ENCODE assay signal across 8 cellular contexts in genomic region chr2:138090330-138090729, GRCh38.
A peak's percentile ranks its signal among the peaks of the same experiment; 100 is the strongest.
DNase-seq lines count a peak whose midpoint lies in the region; ATAC-seq, FAIRE-seq and TF ChIP-seq lines count a peak whose summit lies in the region.

No MANE protein-coding gene starts in this region.

- DNase-seq in GM12891 (ENCODE audit: insufficient read length, low spot score) (peak; percentile 14), HCT116 (ENCODE audit: low read depth, low spot score) (peak; percentile 22), NCI-H1092 treated with DMSO at 0.1 percent for 48 hours (lab: John Stamatoyannopoulos, UW) (peak; percentile 57), adrenal gland (peak in 2 of 7 donors; percentile 6 to 54), left lobe of liver (ENCODE audit: low spot score) (no peak)
- DNase-seq in stimulated activated CD4-positive, alpha-beta T cell treated with anti-CD3 and anti-CD28 coated beads, Interleukin-2, amount 100 ng/mL, for 48 hours = no peak

- no peak for FAIRE-seq in GM12891 (lab: Jason Lieb, UNC)

- H4K20me1 ChIP-seq in HCT116 (ENCODE audit: insufficient read depth) = no peaks in the 10 kb centered on the region

- TF ChIP-seq CTCF in HCT116 (IDR thresholded peaks at IDR 0.05 in 2 of 3, conservative IDR thresholded peaks at IDR 0.05 in 1 of 3; ENCODE audit: borderline replicate concordance in 1 of 3, insufficient read depth in 1 of 3, low read depth in 2 of 3, low read length in 2 of 3) (peak; percentile 54 to 64 (median 61); a peak in 4 of 6 replicates), adrenal gland (IDR thresholded peaks at IDR 0.05) (peak; percentile 49 to 68 (median 66))

- intact Hi-C loops in HCT116 (cut with micrococcal nuclease) (loop anchor here (1.0 to 10.0 kb wide), 3 partner anchors 142 to 734 kb away; no protein-coding TSS in a partner anchor), adrenal gland (cut with DNase I) (loop anchor here in 1 of 2 donors (10.0 kb wide), 1 partner anchor 146 kb away; no protein-coding TSS in a partner anchor)

- H3K36me3 ChIP-seq in HCT116 (ENCODE audit: control insufficient read depth in 1 of 2, insufficient read depth in 2 of 2, low read length in 2 of 2) (no peaks in the 10 kb centered on the region), adrenal gland (replicated peaks in 1 of 2) (no peaks in the 10 kb centered on the region)

- TF ChIP-seq RAD21 in HCT116 (IDR thresholded peaks at IDR 0.05; ENCODE audit: low read depth) = peak; percentile 76

- RAD21 ChIA-PET in HCT116 (lab: Charles Lee; ENCODE audit: low non-redundant PET in 1 of 2, low total read pairs in 2 of 2, uncharacterized antibody in 2 of 2, unreplicated experiment in 2 of 2) = no interaction called here

- H3K4me2 ChIP-seq in HCT116 (ENCODE audit: low read length) = no peak overlapping the region

- no peaks in the 10 kb centered on the region for H3K9me2 ChIP-seq in HCT116 (ENCODE audit: insufficient read depth)

- POLR2A ChIA-PET in HCT116 (lab: Charles Lee) = no interaction called here

- CTCF ChIA-PET in HCT116 (lab: Charles Lee) = interaction anchor here (1.0 to 2.4 kb wide), 6 partner anchors 9 to 224 kb away, joined by 4 to 18 read pairs (median 6); no protein-coding TSS in a partner anchor

- H3K27ac ChIP-seq in HCT116 (ENCODE audit: low read depth, low read length) (no peak overlapping the region), adrenal gland (no peak overlapping the region)

- BruUV-seq in HCT116 (replicated peaks; lab: Mats Ljungman, UMichigan) = no TSS peak

- H2AFZ ChIP-seq in HCT116 (ENCODE audit: low read depth, low read length, poor library complexity, severe bottlenecking) = no peak overlapping the region

- H3K27me3 ChIP-seq in HCT116 (ENCODE audit: insufficient read depth, low read length) (no peaks in the 10 kb centered on the region), adrenal gland (no peaks in the 10 kb centered on the region)

- no peaks in the 10 kb centered on the region for H3K9me3 ChIP-seq in HCT116 (ENCODE audit: control insufficient read depth in 1 of 2, insufficient read depth in 1 of 2, low read depth in 1 of 2, low read length in 2 of 2)
- no peaks in the 10 kb centered on the region for H3K9me3 ChIP-seq in adrenal gland (replicated peaks in 1 of 3)

- WGBS in adrenal gland, 4 donors = 71 to 97% (median 75%) methylated on average over 1 of the region's 1 CpG

- H3K4me1 ChIP-seq in HCT116 (ENCODE audit: control insufficient read depth in 1 of 2, insufficient read depth in 2 of 2, low read length in 2 of 2) (no peaks in the 10 kb centered on the region), adrenal gland (replicated peaks in 1 of 2) (peaks cover 0 to 4% of the 10 kb centered on the region in 2 donors)

- no peak for TF ChIP-seq POLR2A in GM12891 (IDR thresholded peaks at IDR 0.05; ENCODE audit: low read depth, low read length)
- TF ChIP-seq POLR2A in HCT116 (IDR thresholded peaks at IDR 0.05; ENCODE audit: borderline replicate concordance, extremely low read depth, insufficient read depth, insufficient read length) = no peak
- no peak for TF ChIP-seq POLR2A in adrenal gland (IDR thresholded peaks at IDR 0.05)

- H3K9ac ChIP-seq in HCT116 (ENCODE audit: low read length) = no peak overlapping the region

- H3K4me3 ChIP-seq in HCT116 (replicated peaks in 1 of 2; ENCODE audit: low read depth in 1 of 2, low read length in 2 of 2) = no peak overlapping the region
- no peak overlapping the region for H3K4me3 ChIP-seq in adrenal gland

- no peaks in the 10 kb centered on the region for H3K79me2 ChIP-seq in HCT116 (ENCODE audit: insufficient read depth, low read length)

- ATAC-seq in HCT116 (peak; percentile 92), left lobe of liver (peak; percentile 97), HG03521 (IDR thresholded peaks at IDR 0.05; ENCODE audit: unreplicated experiment) (no peak), HG03097 (IDR thresholded peaks at IDR 0.05; ENCODE audit: low FRiP score, unreplicated experiment) (no peak)

TF ChIP-seq in GM12891, 5 proteins besides CTCF, POLR2A, EP300 and RAD21:
- no peak for TF ChIP-seq TAF1 (IDR thresholded peaks at IDR 0.05; ENCODE audit: low read depth, low read length)
- no peak for TF ChIP-seq POU2F2 (IDR thresholded peaks at IDR 0.05; ENCODE audit: low read depth, low read length)
- TF ChIP-seq POLR2AphosphoS5 (IDR thresholded peaks at IDR 0.05; ENCODE audit: low read depth, low read length) = no peak
- peak; percentile 46 for TF ChIP-seq SPI1 (IDR thresholded peaks at IDR 0.05; ENCODE audit: low read depth, low read length)
- no peak for TF ChIP-seq PAX5 (IDR thresholded peaks at IDR 0.05; ENCODE audit: insufficient read depth, low read length, severe bottlenecking)

TF ChIP-seq in HCT116, 20 proteins besides CTCF, POLR2A, EP300 and RAD21:
- TF ChIP-seq ZNF274 (IDR thresholded peaks at IDR 0.05; ENCODE audit: low read depth, low read length) (no peak), FOSL1 (IDR thresholded peaks at IDR 0.05; ENCODE audit: low read depth) (no peak), CEBPB (IDR thresholded peaks at IDR 0.05; ENCODE audit: low read depth) (no peak), SRF (IDR thresholded peaks at IDR 0.05; ENCODE audit: low read depth) (no peak), SIN3A (IDR thresholded peaks at IDR 0.05; ENCODE audit: low read depth) (no peak), CBX3 (IDR thresholded peaks at IDR 0.05; ENCODE audit: low read depth) (no peak), ZFX (IDR thresholded peaks at IDR 0.05) (no peak), ELF1 (IDR thresholded peaks at IDR 0.05; ENCODE audit: borderline replicate concordance, low read depth) (no peak), EZH2 (IDR thresholded peaks at IDR 0.05) (no peak), JUND (IDR thresholded peaks at IDR 0.05) (no peak), ATF3 (IDR thresholded peaks at IDR 0.05) (no peak), POLR2AphosphoS5 (IDR thresholded peaks at IDR 0.05; ENCODE audit: low read depth, low read length) (no peak), ZBTB33 (IDR thresholded peaks at IDR 0.05; ENCODE audit: extremely low read depth, insufficient replicate concordance, low read length) (no peak), TCF7L2 (IDR thresholded peaks at IDR 0.05; ENCODE audit: borderline replicate concordance, extremely low read depth, insufficient read depth, insufficient read length) (no peak), REST (IDR thresholded peaks at IDR 0.05; ENCODE audit: low read depth) (no peak), SP1 (IDR thresholded peaks at IDR 0.05; ENCODE audit: low read depth) (no peak), YY1 (IDR thresholded peaks at IDR 0.05; ENCODE audit: extremely low read depth, insufficient replicate concordance, low read depth, low read length) (no peak), MAX (IDR thresholded peaks at IDR 0.05) (no peak)

Comparison
In these comparisons a context has a peak if more than half of its experiments do, and no peak if none do; other contexts are left out.
1. DNase-seq: peak in GM12891 (single experiment), HCT116 (single experiment) and NCI-H1092 treated with DMSO at 0.1 percent for 48 hours (single experiment); none in left lobe of liver (single experiment) and stimulated activated CD4-positive, alpha-beta T cell treated with anti-CD3 and anti-CD28 coated beads, Interleukin-2, amount 100 ng/mL, for 48 hours (0 of 2).
2. ATAC-seq: peak in HCT116 (single experiment) and left lobe of liver (single experiment); none in HG03521 (single experiment) and HG03097 (single experiment).